ENCODE assay signal across 2 cellular contexts in the genomic region with DNA sequence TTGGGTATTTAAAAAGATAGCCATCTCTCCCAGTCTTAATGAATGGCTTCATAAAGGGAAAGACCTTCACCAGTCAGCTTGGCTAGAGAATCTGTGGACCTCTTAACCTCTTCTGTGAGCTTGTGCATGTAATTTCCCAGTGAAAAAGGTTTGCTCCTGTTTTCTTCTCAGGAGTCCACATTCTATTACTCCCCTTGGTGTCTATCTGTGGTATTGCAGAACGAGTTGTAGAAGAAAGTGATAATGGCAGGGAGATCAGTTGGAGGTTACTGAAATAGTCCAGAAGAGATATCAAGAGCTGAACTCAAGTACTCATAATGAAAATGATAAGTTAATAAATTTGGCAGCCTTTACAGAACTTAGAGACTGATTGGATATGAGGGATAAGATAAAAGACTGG.
TF ChIP-seq lines count a peak whose summit lies in the region.

No MANE protein-coding gene starts in this region.

TF ChIP-seq in IMR-90, 13 proteins besides CTCF, POLR2A, EP300 and RAD21:
- TF ChIP-seq RFX5 (IDR thresholded peaks at IDR 0.05; ENCODE audit: low read depth, low read length) (no peak), CHD1 (IDR thresholded peaks at IDR 0.05; ENCODE audit: low read depth, low read length) (no peak), BHLHE40 (IDR thresholded peaks at IDR 0.05; ENCODE audit: low read depth, low read length) (no peak), FOS (IDR thresholded peaks at IDR 0.05; ENCODE audit: low read depth, low read length) (no peak), MAZ (IDR thresholded peaks at IDR 0.05; ENCODE audit: borderline replicate concordance, low read depth, low read length) (no peak), SMC3 (IDR thresholded peaks at IDR 0.05; ENCODE audit: low read depth, low read length) (no peak), CEBPB (IDR thresholded peaks at IDR 0.05; ENCODE audit: low read depth, low read length) (no peak), RCOR1 (IDR thresholded peaks at IDR 0.05; ENCODE audit: insufficient replicate concordance, low read length) (no peak), MXI1 (IDR thresholded peaks at IDR 0.05; ENCODE audit: borderline replicate concordance, low read depth, low read length) (no peak)
- TF ChIP-seq, protein P1, sequence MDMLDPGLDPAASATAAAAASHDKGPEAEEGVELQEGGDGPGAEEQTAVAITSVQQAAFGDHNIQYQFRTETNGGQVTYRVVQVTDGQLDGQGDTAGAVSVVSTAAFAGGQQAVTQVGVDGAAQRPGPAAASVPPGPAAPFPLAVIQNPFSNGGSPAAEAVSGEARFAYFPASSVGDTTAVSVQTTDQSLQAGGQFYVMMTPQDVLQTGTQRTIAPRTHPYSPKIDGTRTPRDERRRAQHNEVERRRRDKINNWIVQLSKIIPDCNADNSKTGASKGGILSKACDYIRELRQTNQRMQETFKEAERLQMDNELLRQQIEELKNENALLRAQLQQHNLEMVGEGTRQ (IDR thresholded peaks at IDR 0.05; ENCODE audit: low read depth, low read length) = no peak
- TF ChIP-seq, protein P2, sequence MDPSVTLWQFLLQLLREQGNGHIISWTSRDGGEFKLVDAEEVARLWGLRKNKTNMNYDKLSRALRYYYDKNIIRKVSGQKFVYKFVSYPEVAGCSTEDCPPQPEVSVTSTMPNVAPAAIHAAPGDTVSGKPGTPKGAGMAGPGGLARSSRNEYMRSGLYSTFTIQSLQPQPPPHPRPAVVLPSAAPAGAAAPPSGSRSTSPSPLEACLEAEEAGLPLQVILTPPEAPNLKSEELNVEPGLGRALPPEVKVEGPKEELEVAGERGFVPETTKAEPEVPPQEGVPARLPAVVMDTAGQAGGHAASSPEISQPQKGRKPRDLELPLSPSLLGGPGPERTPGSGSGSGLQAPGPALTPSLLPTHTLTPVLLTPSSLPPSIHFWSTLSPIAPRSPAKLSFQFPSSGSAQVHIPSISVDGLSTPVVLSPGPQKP (IDR thresholded peaks at IDR 0.05; ENCODE audit: borderline replicate concordance, low read depth, low read length) = no peak
TF ChIP-seq in IMR-90: peak in this region for 0.

TF ChIP-seq in liver, 16 proteins besides CTCF, POLR2A, EP300 and RAD21:
- TF ChIP-seq NR2F2 (IDR thresholded peaks at IDR 0.05) = no peak
- no peak for TF ChIP-seq FOXA2 (IDR thresholded peaks at IDR 0.05)
- no peak for TF ChIP-seq JUND (IDR thresholded peaks at IDR 0.05)
- no peak for TF ChIP-seq TAF1 (conservative IDR thresholded peaks at IDR 0.05)
- no peak for TF ChIP-seq SP1 (IDR thresholded peaks at IDR 0.05)
- TF ChIP-seq, protein P3, sequence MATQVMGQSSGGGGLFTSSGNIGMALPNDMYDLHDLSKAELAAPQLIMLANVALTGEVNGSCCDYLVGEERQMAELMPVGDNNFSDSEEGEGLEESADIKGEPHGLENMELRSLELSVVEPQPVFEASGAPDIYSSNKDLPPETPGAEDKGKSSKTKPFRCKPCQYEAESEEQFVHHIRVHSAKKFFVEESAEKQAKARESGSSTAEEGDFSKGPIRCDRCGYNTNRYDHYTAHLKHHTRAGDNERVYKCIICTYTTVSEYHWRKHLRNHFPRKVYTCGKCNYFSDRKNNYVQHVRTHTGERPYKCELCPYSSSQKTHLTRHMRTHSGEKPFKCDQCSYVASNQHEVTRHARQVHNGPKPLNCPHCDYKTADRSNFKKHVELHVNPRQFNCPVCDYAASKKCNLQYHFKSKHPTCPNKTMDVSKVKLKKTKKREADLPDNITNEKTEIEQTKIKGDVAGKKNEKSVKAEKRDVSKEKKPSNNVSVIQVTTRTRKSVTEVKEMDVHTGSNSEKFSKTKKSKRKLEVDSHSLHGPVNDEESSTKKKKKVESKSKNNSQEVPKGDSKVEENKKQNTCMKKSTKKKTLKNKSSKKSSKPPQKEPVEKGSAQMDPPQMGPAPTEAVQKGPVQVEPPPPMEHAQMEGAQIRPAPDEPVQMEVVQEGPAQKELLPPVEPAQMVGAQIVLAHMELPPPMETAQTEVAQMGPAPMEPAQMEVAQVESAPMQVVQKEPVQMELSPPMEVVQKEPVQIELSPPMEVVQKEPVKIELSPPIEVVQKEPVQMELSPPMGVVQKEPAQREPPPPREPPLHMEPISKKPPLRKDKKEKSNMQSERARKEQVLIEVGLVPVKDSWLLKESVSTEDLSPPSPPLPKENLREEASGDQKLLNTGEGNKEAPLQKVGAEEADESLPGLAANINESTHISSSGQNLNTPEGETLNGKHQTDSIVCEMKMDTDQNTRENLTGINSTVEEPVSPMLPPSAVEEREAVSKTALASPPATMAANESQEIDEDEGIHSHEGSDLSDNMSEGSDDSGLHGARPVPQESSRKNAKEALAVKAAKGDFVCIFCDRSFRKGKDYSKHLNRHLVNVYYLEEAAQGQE (IDR thresholded peaks at IDR 0.05) = no peak
- TF ChIP-seq YY1 (IDR thresholded peaks at IDR 0.05) = no peak
- no peak for TF ChIP-seq FOXA1 (IDR thresholded peaks at IDR 0.05)
- no peak for TF ChIP-seq HNF4G (IDR thresholded peaks at IDR 0.05)
- TF ChIP-seq GABPA (IDR thresholded peaks at IDR 0.05 in 1 of 2, conservative IDR thresholded peaks at IDR 0.05 in 1 of 2) = no peak
- TF ChIP-seq, protein P4, sequence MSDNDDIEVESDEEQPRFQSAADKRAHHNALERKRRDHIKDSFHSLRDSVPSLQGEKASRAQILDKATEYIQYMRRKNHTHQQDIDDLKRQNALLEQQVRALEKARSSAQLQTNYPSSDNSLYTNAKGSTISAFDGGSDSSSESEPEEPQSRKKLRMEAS (IDR thresholded peaks at IDR 0.05) = no peak
